1 cellular context compared by ENCODE assay signal in genomic region chrX:153955451-153955732, GRCh38.
TF ChIP-seq lines count a peak whose summit lies in the region.

No MANE protein-coding gene starts in this region.

TF ChIP-seq in H1, 55 proteins besides CTCF, POLR2A, EP300 and RAD21:
- TF ChIP-seq POLR2AphosphoS5 (IDR thresholded peaks at IDR 0.05; ENCODE audit: low read depth, low read length) (0 out of 2 replicates have a peak, but pooled peaks have one; percentile 28), HDAC2 (IDR thresholded peaks at IDR 0.05; ENCODE audit: borderline replicate concordance in 1 of 2, low read depth in 2 of 2, low read length in 2 of 2) (no peak)
